ENCODE assay signal across 1 cellular context in the genomic region with DNA sequence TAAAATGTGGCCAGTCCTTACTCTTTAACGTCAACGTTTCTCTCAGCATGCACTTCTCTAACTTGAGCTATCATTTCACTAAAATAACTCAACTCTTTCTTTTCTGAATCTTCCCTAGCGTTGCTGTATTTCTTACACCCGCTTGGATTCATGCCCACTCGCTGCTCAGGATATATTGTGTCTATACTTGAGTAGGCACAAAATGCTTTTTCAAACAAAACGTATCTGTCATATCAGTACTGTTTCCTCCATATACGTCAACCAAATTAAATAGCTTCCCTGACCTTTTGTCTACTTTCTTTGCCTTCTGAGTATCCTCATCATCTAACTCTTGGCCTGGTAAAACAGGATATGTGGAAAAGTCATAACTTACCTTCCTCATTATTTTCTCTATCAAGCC.
TF ChIP-seq lines count a peak whose summit lies in the region.

No MANE protein-coding gene starts in this region.

TF ChIP-seq in HepG2, 621 proteins besides CTCF, POLR2A, EP300 and RAD21 (continued from another document):
- TF ChIP-seq, protein P1, sequence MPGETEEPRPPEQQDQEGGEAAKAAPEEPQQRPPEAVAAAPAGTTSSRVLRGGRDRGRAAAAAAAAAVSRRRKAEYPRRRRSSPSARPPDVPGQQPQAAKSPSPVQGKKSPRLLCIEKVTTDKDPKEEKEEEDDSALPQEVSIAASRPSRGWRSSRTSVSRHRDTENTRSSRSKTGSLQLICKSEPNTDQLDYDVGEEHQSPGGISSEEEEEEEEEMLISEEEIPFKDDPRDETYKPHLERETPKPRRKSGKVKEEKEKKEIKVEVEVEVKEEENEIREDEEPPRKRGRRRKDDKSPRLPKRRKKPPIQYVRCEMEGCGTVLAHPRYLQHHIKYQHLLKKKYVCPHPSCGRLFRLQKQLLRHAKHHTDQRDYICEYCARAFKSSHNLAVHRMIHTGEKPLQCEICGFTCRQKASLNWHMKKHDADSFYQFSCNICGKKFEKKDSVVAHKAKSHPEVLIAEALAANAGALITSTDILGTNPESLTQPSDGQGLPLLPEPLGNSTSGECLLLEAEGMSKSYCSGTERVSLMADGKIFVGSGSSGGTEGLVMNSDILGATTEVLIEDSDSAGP (CRISPR knock-in tag; IDR thresholded peaks at IDR 0.05; ENCODE audit: borderline replicate concordance): no peak
- no peak for TF ChIP-seq SKI (IDR thresholded peaks at IDR 0.05; ENCODE audit: partially characterized antibody)
